ENCODE assay signal across 8 cellular contexts in genomic region chr4:54277691-54278090, GRCh38. TPM values are rescaled to one million over a fixed set of nuclear protein-coding genes. Genes with fewer than 3 reads are reported as not detected.
DNase-seq lines count a peak whose midpoint lies in the region; ATAC-seq and TF ChIP-seq lines count a peak whose summit lies in the region.

No MANE protein-coding gene starts in this region.

- H3K27me3 ChIP-seq in BJ (ENCODE audit: control insufficient read depth, insufficient read depth, low read length), result no peaks in the 10 kb centered on the region
- H3K27me3 ChIP-seq in effector memory CD4-positive, alpha-beta T cell (replicated peaks; ENCODE audit: control insufficient read depth, insufficient read depth, low read length, poor library complexity, severe bottlenecking), result no peaks in the 10 kb centered on the region

- H3K4me1 Mint-ChIP-seq in effector memory CD8-positive, alpha-beta T cell (ENCODE audit: low read depth in 2 of 2), result no peaks in the 10 kb centered on the region

- ATAC-seq in GM21529 (IDR thresholded peaks at IDR 0.05; ENCODE audit: unreplicated experiment), result peak; percentile 66
- no peak for ATAC-seq in effector memory CD8-positive, alpha-beta T cell (replicated peaks)

- no peaks in the 10 kb centered on the region for H3K9me3 ChIP-seq in effector memory CD4-positive, alpha-beta T cell (ENCODE audit: control insufficient read depth, low read length)

- no peaks in the 10 kb centered on the region for H3K36me3 Mint-ChIP-seq in effector memory CD8-positive, alpha-beta T cell (ENCODE audit: insufficient read depth)

- CTCF ChIA-PET in BJ (lab: Yijun Ruan, JAX), result no interaction called here

- DNase-seq in BJ (ENCODE audit: low read depth), result peak; percentile 44
- peak; percentile 16 to 59 for DNase-seq in NOMO-1 (lab: John Stamatoyannopoulos, UW; ENCODE audit: unreplicated experiment in 2 of 2)
- peak; percentile 70 for DNase-seq in fibroblast of villous mesenchyme (ENCODE audit: low read depth)
- DNase-seq in SKM-1 (lab: John Stamatoyannopoulos, UW; ENCODE audit: unreplicated experiment), result no peak
- no peak for DNase-seq in effector memory CD4-positive, alpha-beta T cell
- no peak for DNase-seq in GOT3 (lab: John Stamatoyannopoulos, UW)
- DNase-seq in effector memory CD8-positive, alpha-beta T cell, result no peak

- H3K4me3 ChIP-seq in BJ (ENCODE audit: low read depth, low read length), result no peak overlapping the region
- no peak overlapping the region for H3K4me3 ChIP-seq in fibroblast of villous mesenchyme (ENCODE audit: low read depth, low read length)
- no peak overlapping the region for H3K4me3 ChIP-seq in effector memory CD4-positive, alpha-beta T cell (ENCODE audit: insufficient read depth, low read depth, low read length, poor library complexity, severe bottlenecking)

- H3K4me1 ChIP-seq in effector memory CD4-positive, alpha-beta T cell (ENCODE audit: control insufficient read depth, insufficient read depth, low read length, poor library complexity, severe bottlenecking), result no peaks in the 10 kb centered on the region

- no peak for TF ChIP-seq CTCF in BJ (IDR thresholded peaks at IDR 0.05; ENCODE audit: insufficient read depth, low read depth, low read length)
- no peak for TF ChIP-seq CTCF in fibroblast of villous mesenchyme (IDR thresholded peaks at IDR 0.05; ENCODE audit: insufficient read depth, low read depth, low read length)

- peaks cover 0 to 2% of the 10 kb centered on the region in 2 donors for H3K9me3 Mint-ChIP-seq in effector memory CD8-positive, alpha-beta T cell

- no peak overlapping the region for H3K4me3 Mint-ChIP-seq in effector memory CD8-positive, alpha-beta T cell

- POLR2A ChIA-PET in BJ (lab: Charles Lee), result interaction anchor here (0.5 to 0.6 kb wide), 2 partner anchors 437 to 1637 kb away, joined by 7 to 8 read pairs; no protein-coding TSS in a partner anchor

- H3K27ac Mint-ChIP-seq in effector memory CD8-positive, alpha-beta T cell, result no peak overlapping the region

- no peak overlapping the region for H3K27ac ChIP-seq in effector memory CD4-positive, alpha-beta T cell (ENCODE audit: insufficient read depth, low read length, poor library complexity, severe bottlenecking)

- peaks cover 11 to 47% of the 10 kb centered on the region in 2 donors for H3K27me3 Mint-ChIP-seq in effector memory CD8-positive, alpha-beta T cell

- peaks cover 34% of the 10 kb centered on the region for H3K36me3 ChIP-seq in BJ (ENCODE audit: control insufficient read depth, insufficient read depth, low read length)
- H3K36me3 ChIP-seq in effector memory CD4-positive, alpha-beta T cell (ENCODE audit: control insufficient read depth, insufficient read depth, low read length), result no peaks in the 10 kb centered on the region

RNA-seq across cellular contexts. Expression of gene PDGFRA, which starts 48.6 kb away (rescaled TPM):
- polyA plus RNA-seq in BJ (2011; rRNA removed), result 90.5 and 129 TPM in 2 replicates
- 84.9 and 119 TPM in 2 replicates for polyA minus RNA-seq in BJ (2011; rRNA and poly(A)+ RNA removed)
- total RNA-seq in fibroblast of villous mesenchyme, result 208 and 295 TPM in 2 replicates

Comparison
In these comparisons a context has a peak if more than half of its experiments do, and no peak if none do; other contexts are left out.
1. DNase-seq: peak in BJ (single experiment), NOMO-1 (2 of 2) and fibroblast of villous mesenchyme (single experiment); none in SKM-1 (single experiment), effector memory CD4-positive, alpha-beta T cell (0 of 3), GOT3 (single experiment) and effector memory CD8-positive, alpha-beta T cell (0 of 3).